Comparison of ENCODE assay signal across 24 cellular contexts in the genomic region with DNA sequence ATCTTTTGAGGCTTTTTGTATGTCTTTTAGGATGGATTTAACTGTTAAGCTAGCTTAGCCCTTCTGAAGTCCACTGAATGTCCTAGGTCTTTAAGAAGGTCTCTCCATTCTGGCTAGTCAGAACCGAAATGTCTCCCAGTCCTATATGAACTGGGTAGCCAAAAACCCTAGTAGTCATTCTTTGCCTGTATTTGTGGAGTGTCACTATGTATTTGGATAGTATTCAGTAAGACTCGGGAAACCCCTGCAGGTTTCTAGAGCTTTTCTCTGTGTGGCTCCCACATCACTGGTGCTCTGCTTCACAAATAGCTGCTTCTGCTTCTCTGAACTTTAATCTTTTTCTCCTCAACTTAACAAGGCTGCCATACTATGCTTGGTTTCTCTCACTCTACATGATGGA.
A peak's percentile ranks its signal among the peaks of the same experiment; 100 is the strongest.
DNase-seq lines count a peak whose midpoint lies in the region; ATAC-seq and TF ChIP-seq lines count a peak whose summit lies in the region.
"Had no signal": no experiment of that assay in that cellular context is flagged by ENCODE, and none has a peak within 500 bp of the region (broad histone marks: within the 10 kb centered on the region; RNA-seq: fewer than 3 reads in every experiment).

No MANE protein-coding gene starts in this region.

- H3K27ac Mint-ChIP-seq in activated B cell treated with CpG ODN at 0.5 μM for 24 hours (peak overlapping the region; percentile 53), mesothelial cell of epicardium (no peak overlapping the region)
- H3K27ac Mint-ChIP-seq: T-helper 2 cell treated with Interferon-gamma antibody and Interleukin-4, amounts not matched to agents 5 μg/mL and 100 μg/mL, for 36 hours had no signal

- CTCF ChIA-PET in activated B cell treated with CpG ODN at 0.5 μM for 24 hours (lab: Charles Lee): no interaction called here

- H3K4me1 Mint-ChIP-seq in activated B cell treated with CpG ODN at 0.5 μM for 24 hours: peaks cover 22% of the 10 kb centered on the region
- peaks cover 9% of the 10 kb centered on the region for H3K4me1 Mint-ChIP-seq in mesothelial cell of epicardium

- no peaks in the 10 kb centered on the region for H3K36me3 ChIP-seq in ovary
- H3K36me3 ChIP-seq: BE2C, pancreas, thyroid gland had no signal

- H3K4me3 ChIP-seq in GM12865 (ENCODE audit: low read depth, low read length) (no peak overlapping the region), ovary (no peak overlapping the region)
- H3K4me3 ChIP-seq: body of pancreas, coronary artery, pancreas, thyroid gland had no signal

- TF ChIP-seq CTCF in GM12865 (IDR thresholded peaks at IDR 0.05; ENCODE audit: insufficient read depth, low read depth, low read length, missing control alignments): no peak
- no peak for TF ChIP-seq CTCF in activated B cell treated with CpG ODN at 0.5 μM for 24 hours (IDR thresholded peaks at IDR 0.05)
- no peak for TF ChIP-seq CTCF in ovary (IDR thresholded peaks at IDR 0.05)
- TF ChIP-seq CTCF in mesothelial cell of epicardium (IDR thresholded peaks at IDR 0.05; ENCODE audit: unreplicated experiment): no peak

- no peaks in the 10 kb centered on the region for H3K9me3 ChIP-seq in ovary
- H3K9me3 ChIP-seq: BE2C, body of pancreas, pancreas, thyroid gland had no signal

- POLR2A ChIA-PET in activated B cell treated with CpG ODN at 0.5 μM for 24 hours (lab: Charles Lee): no interaction called here

- 69 to 92% (median 91%) methylated on average over 2 of the region's 2 CpGs for WGBS in ovary, 3 donors

- H3K27me3 Mint-ChIP-seq in activated B cell treated with CpG ODN at 0.5 μM for 24 hours: no peaks in the 10 kb centered on the region
- no peaks in the 10 kb centered on the region for H3K27me3 Mint-ChIP-seq in mesothelial cell of epicardium (ENCODE audit: low read depth)

- peaks cover 2% of the 10 kb centered on the region for H3K4me1 ChIP-seq in ovary (ENCODE audit: insufficient read depth)

- intact Hi-C loops in activated B cell treated with CpG ODN at 0.5 μM for 24 hours (cut with micrococcal nuclease) (no loop called here), ovary (cut with DNase I) (no loop called here)

- H3K27ac ChIP-seq in ovary: no peak overlapping the region
- H3K27ac ChIP-seq: body of pancreas, coronary artery, pancreas had no signal

- ATAC-seq in GM18907 (IDR thresholded peaks at IDR 0.05; ENCODE audit: unreplicated experiment) (peak; percentile 75), HG02798 (IDR thresholded peaks at IDR 0.05; ENCODE audit: poor library complexity, unreplicated experiment) (peak; percentile 69), activated B cell treated with CpG ODN at 0.5 μM for 24 hours (ENCODE audit: low read depth) (no peak)
- ATAC-seq: body of pancreas, left ventricle myocardium superior, pancreas, Right ventricle myocardium inferior had no signal

- TF ChIP-seq POLR2A in ovary (IDR thresholded peaks at IDR 0.05): no peak

- TF ChIP-seq EP300 in ovary (IDR thresholded peaks at IDR 0.05): no peak

- DNase-seq in GM12865 (ENCODE audit: low read depth) (peak; percentile 53), activated B cell treated with CpG ODN at 0.5 μM for 24 hours (no peak), ovary (no peak), SW480 (ENCODE audit: low spot score) (no peak), mesothelial cell of epicardium (ENCODE audit: low spot score in 2 of 2, unreplicated experiment in 2 of 2) (no peak)
- no peak for DNase-seq in activated CD8-positive, alpha-beta memory T cell treated with anti-CD3 and anti-CD28 coated beads for 24 hours
- DNase-seq: activated CD4-positive, CD25-positive, alpha-beta regulatory T cell treated with anti-CD3 and anti-CD28 coated beads, Interleukin-2, amount 50 U/mL, for 72 hours; activated CD8-positive, alpha-beta memory T cell treated with anti-CD3 and anti-CD28 coated beads, Interleukin-2, amount 50 U/mL, for 4 hours; activated naive CD4-positive, alpha-beta T cell treated with Interleukin-2 at 50 U/mL for 16 hours; BE2C; body of pancreas; foreskin melanocyte; left ventricle myocardium superior; NCI-H187; NCI-H446; pancreas; stimulated activated CD4-positive, alpha-beta T cell treated with anti-CD3 and anti-CD28 coated beads, Interleukin-4, amount 100 ng/mL, for 24 hours; stimulated activated CD8-positive, alpha-beta memory T cell treated with anti-CD3 and anti-CD28 coated beads, Interleukin-4, amount 100 ng/mL, for 48 hours; thyroid gland had no signal

- H3K27me3 ChIP-seq in ovary: no peaks in the 10 kb centered on the region
- H3K27me3 ChIP-seq: BE2C, body of pancreas, pancreas, thyroid gland had no signal

- peaks cover 59% of the 10 kb centered on the region for H3K36me3 Mint-ChIP-seq in activated B cell treated with CpG ODN at 0.5 μM for 24 hours (ENCODE audit: low read depth)
- H3K36me3 Mint-ChIP-seq in mesothelial cell of epicardium: peaks cover 20% of the 10 kb centered on the region

- H3K9me3 Mint-ChIP-seq in activated B cell treated with CpG ODN at 0.5 μM for 24 hours (no peaks in the 10 kb centered on the region), mesothelial cell of epicardium (no peaks in the 10 kb centered on the region)
- H3K9me3 Mint-ChIP-seq: T-helper 2 cell treated with Interferon-gamma antibody and Interleukin-4, amounts not matched to agents 5 μg/mL and 100 μg/mL, for 36 hours had no signal

- H3K4me3 Mint-ChIP-seq in activated B cell treated with CpG ODN at 0.5 μM for 24 hours (no peak overlapping the region), mesothelial cell of epicardium (no peak overlapping the region)
- H3K4me3 Mint-ChIP-seq: T-helper 2 cell treated with Interferon-gamma antibody and Interleukin-4, amounts not matched to agents 5 μg/mL and 100 μg/mL, for 36 hours had no signal
